ENCODE assay signal across 13 cellular contexts in genomic region chr5:56003179-56003578, GRCh38. TPM values are rescaled to one million over a fixed set of nuclear protein-coding genes. Genes with fewer than 3 reads are reported as not detected.
DNase-seq lines count a peak whose midpoint lies in the region; TF ChIP-seq lines count a peak whose summit lies in the region.
"Had no signal": no experiment of that assay in that cellular context is flagged by ENCODE, and none has a peak within 500 bp of the region (broad histone marks: within the 10 kb centered on the region; RNA-seq: fewer than 3 reads in every experiment).

No MANE protein-coding gene starts in this region.

- peaks cover 21% of the 10 kb centered on the region for H3K4me1 Mint-ChIP-seq in activated CD4-positive, alpha-beta T cell treated with anti-CD3 and anti-CD28 coated beads, Interleukin-2, amount 10 ng/mL, durations not matched to agents 7 days and 5 days
- H3K4me1 Mint-ChIP-seq: central memory CD8-positive, alpha-beta T cell had no signal

- POLR2A ChIA-PET in activated CD4-positive, alpha-beta T cell treated with anti-CD3 and anti-CD28 coated beads, Interleukin-2, amount 10 ng/mL, durations not matched to agents 7 days and 5 days (lab: Charles Lee): no interaction called here

- no peak overlapping the region for H3K9ac ChIP-seq in mucosa of rectum (ENCODE audit: low read depth in 1 of 2, low read length in 2 of 2)

- no peak overlapping the region for H3K4me3 ChIP-seq in choroid plexus epithelial cell (ENCODE audit: low read depth, low read length)
- no peak overlapping the region for H3K4me3 ChIP-seq in mucosa of rectum (ENCODE audit: low read length in 2 of 2)
- H3K4me3 ChIP-seq: heart left ventricle had no signal

- H3K27me3 Mint-ChIP-seq in activated CD4-positive, alpha-beta T cell treated with anti-CD3 and anti-CD28 coated beads, Interleukin-2, amount 10 ng/mL, durations not matched to agents 7 days and 5 days: no peaks in the 10 kb centered on the region
- H3K27me3 Mint-ChIP-seq: central memory CD8-positive, alpha-beta T cell had no signal

- TF ChIP-seq CTCF in choroid plexus epithelial cell (conservative IDR thresholded peaks at IDR 0.05; ENCODE audit: low read depth, low read length): no peak

- H3K9me3 ChIP-seq in mucosa of rectum (ENCODE audit: control insufficient read depth in 2 of 2, low read length in 2 of 2): no peaks in the 10 kb centered on the region
- H3K9me3 ChIP-seq: BE2C had no signal

- no peak overlapping the region for H3K27ac Mint-ChIP-seq in activated CD4-positive, alpha-beta T cell treated with anti-CD3 and anti-CD28 coated beads, Interleukin-2, amount 10 ng/mL, durations not matched to agents 7 days and 5 days

- CTCF ChIA-PET in activated CD4-positive, alpha-beta T cell treated with anti-CD3 and anti-CD28 coated beads, Interleukin-2, amount 10 ng/mL, durations not matched to agents 7 days and 5 days (lab: Charles Lee): interaction anchor here (0.5 to 4.5 kb wide), 6 partner anchors 9 to 165 kb away, joined by 3 to 17 read pairs (median 3); no protein-coding TSS in a partner anchor

- peaks cover 0 to 6% of the 10 kb centered on the region in 2 donors for H3K4me1 ChIP-seq in mucosa of rectum (ENCODE audit: control insufficient read depth in 2 of 2, insufficient read depth in 2 of 2, low read length in 2 of 2)
- H3K4me1 ChIP-seq: BE2C, heart left ventricle had no signal

- H3K27me3 ChIP-seq in mucosa of rectum (ENCODE audit: control insufficient read depth in 2 of 2, insufficient read depth in 2 of 2, low read length in 2 of 2): no peaks in the 10 kb centered on the region
- H3K27me3 ChIP-seq: BE2C, heart left ventricle had no signal

- H3K9me3 Mint-ChIP-seq in activated CD4-positive, alpha-beta T cell treated with anti-CD3 and anti-CD28 coated beads, Interleukin-2, amount 10 ng/mL, durations not matched to agents 7 days and 5 days: peaks cover 19% of the 10 kb centered on the region
- H3K9me3 Mint-ChIP-seq: central memory CD8-positive, alpha-beta T cell had no signal

- no peaks in the 10 kb centered on the region for H3K36me3 ChIP-seq in mucosa of rectum (ENCODE audit: control insufficient read depth in 2 of 2, insufficient read depth in 2 of 2, low read length in 2 of 2)
- H3K36me3 ChIP-seq: BE2C, heart left ventricle had no signal

- DNase-seq in AG20443 (ENCODE audit: low spot score) (peak; percentile 71), M059J (ENCODE audit: low read depth) (peak; percentile 84), choroid plexus epithelial cell (ENCODE audit: low read depth) (peak; percentile 39), NCI-H1092 treated with DMSO at 0.1 percent for 48 hours (lab: John Stamatoyannopoulos, UW) (no peak), KG1 (lab: John Stamatoyannopoulos, UW) (no peak), SHP77 treated with DMSO at 0.1 percent for 48 hours (lab: John Stamatoyannopoulos, UW) (no peak)
- DNase-seq in activated CD4-positive, alpha-beta T cell treated with anti-CD3 and anti-CD28 coated beads, Interleukin-2, amount 10 ng/mL, durations not matched to agents 7 days and 5 days: no peak
- DNase-seq: BE2C, heart left ventricle, midbrain, NCI-H1436 treated with DMSO at 0.1 percent for 48 hours had no signal

- H3K27ac ChIP-seq in mucosa of rectum (ENCODE audit: low read depth in 2 of 2, low read length in 2 of 2): peak overlapping the region; percentile 3 to 72
- H3K27ac ChIP-seq: heart left ventricle had no signal

- H3K36me3 Mint-ChIP-seq in activated CD4-positive, alpha-beta T cell treated with anti-CD3 and anti-CD28 coated beads, Interleukin-2, amount 10 ng/mL, durations not matched to agents 7 days and 5 days (ENCODE audit: low read depth): peaks cover 7% of the 10 kb centered on the region

- H3K4me3 Mint-ChIP-seq in activated CD4-positive, alpha-beta T cell treated with anti-CD3 and anti-CD28 coated beads, Interleukin-2, amount 10 ng/mL, durations not matched to agents 7 days and 5 days: no peak overlapping the region
- H3K4me3 Mint-ChIP-seq: central memory CD8-positive, alpha-beta T cell had no signal

RNA-seq across cellular contexts. Expression of gene IL6ST, which starts 8.4 kb away (rescaled TPM):
- 82.5 and 128 TPM in 2 replicates for total RNA-seq in M059J (2014; rRNA removed; shearing (Covaris generic))
- total RNA-seq in activated CD4-positive, alpha-beta T cell treated with anti-CD3 and anti-CD28 coated beads, Interleukin-2, amount 10 ng/mL, durations not matched to agents 7 days and 5 days: 100 to 1,000 TPM; 117 to 130 TPM

Comparison
In these comparisons a context has a peak if more than half of its experiments do, and no peak if none do; other contexts are left out.
1. DNase-seq: peak in AG20443 (single experiment), M059J (single experiment) and choroid plexus epithelial cell (single experiment); none in NCI-H1092 treated with DMSO at 0.1 percent for 48 hours (single experiment), activated CD4-positive, alpha-beta T cell treated with anti-CD3 and anti-CD28 coated beads, Interleukin-2, amount 10 ng/mL, durations not matched to agents 7 days and 5 days (single experiment), KG1 (single experiment) and SHP77 treated with DMSO at 0.1 percent for 48 hours (single experiment).